Comparison of ENCODE assay signal across 8 cellular contexts in the genomic region with DNA sequence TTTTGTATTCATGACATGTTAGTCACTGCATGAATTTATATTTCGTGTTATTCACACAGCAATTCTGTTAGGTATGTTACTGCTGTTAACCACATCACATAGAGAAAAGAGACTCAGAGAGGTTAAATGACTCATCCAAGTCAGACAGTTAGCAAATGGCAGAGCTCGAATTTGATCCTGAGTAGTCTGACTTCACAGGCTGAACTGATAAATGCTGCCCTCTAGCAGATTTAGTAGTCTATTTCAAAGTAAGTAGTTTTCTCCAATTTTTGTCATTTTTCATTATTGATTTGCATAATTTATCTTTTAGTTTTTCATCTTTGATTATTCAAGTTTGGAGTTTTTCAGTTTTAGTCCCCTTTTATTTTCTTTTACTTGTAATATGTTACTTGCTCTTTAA. TPM values are rescaled to one million over a fixed set of nuclear protein-coding genes. Genes with fewer than 3 reads are reported as not detected.
A peak's percentile ranks its signal among the peaks of the same experiment; 100 is the strongest.
DNase-seq lines count a peak whose midpoint lies in the region; ATAC-seq, FAIRE-seq and TF ChIP-seq lines count a peak whose summit lies in the region.

No MANE protein-coding gene starts in this region.

- H3K27me3 Mint-ChIP-seq in activated naive CD8-positive, alpha-beta T cell treated with anti-CD3 and anti-CD28 coated beads for 36 hours: no peaks in the 10 kb centered on the region

- TF ChIP-seq CTCF in HepG2 (CRISPR knock-in tag; IDR thresholded peaks at IDR 0.05) (peak; percentile 25; the same call in 1 of the 2 replicates), colonic mucosa (IDR thresholded peaks at IDR 0.05) (no peak), WERI-Rb-1 (IDR thresholded peaks at IDR 0.05; ENCODE audit: low read depth, low read length) (no peak)

- H3K9ac ChIP-seq in HepG2 (ENCODE audit: insufficient read depth, low read depth, low read length) (no peak overlapping the region), colonic mucosa (ENCODE audit: low read depth in 2 of 2, low read length in 2 of 2) (no peak overlapping the region)

- peak; percentile 97 for ATAC-seq in GM18873 (IDR thresholded peaks at IDR 0.05; ENCODE audit: low FRiP score, unreplicated experiment)
- ATAC-seq in HG03025 (IDR thresholded peaks at IDR 0.05; ENCODE audit: low FRiP score, unreplicated experiment): peak; percentile 79
- ATAC-seq in HepG2: peak; percentile 74

- no peak overlapping the region for H3K27ac Mint-ChIP-seq in activated naive CD8-positive, alpha-beta T cell treated with anti-CD3 and anti-CD28 coated beads for 36 hours

- H4K20me1 ChIP-seq in HepG2 (ENCODE audit: insufficient read depth, low read length): no peaks in the 10 kb centered on the region

- peak; percentile 23 for FAIRE-seq in HepG2 (lab: Jason Lieb, UNC)

- 20% methylated on average over 2 of the region's 2 CpGs for WGBS in HepG2 (ENCODE audit: low lambda C conversion rate)

- TF ChIP-seq EP300 in HepG2 (IDR thresholded peaks at IDR 0.05; ENCODE audit: low read depth in 2 of 2, low read length in 2 of 2) (no peak), HepG2 (CRISPR knock-in tag; IDR thresholded peaks at IDR 0.05; ENCODE audit: borderline replicate concordance) (no peak)

- no peak overlapping the region for H3K4me2 ChIP-seq in HepG2 (ENCODE audit: low read depth, low read length)

- DNase-seq in DMS 273 (lab: John Stamatoyannopoulos, UW; ENCODE audit: unreplicated experiment): peak; percentile 63
- DNase-seq in NCI-H226: peak; percentile 77
- peak; percentile 16 for DNase-seq in activated naive CD8-positive, alpha-beta T cell treated with anti-CD3 and anti-CD28 coated beads for 36 hours
- peak; percentile 54 for DNase-seq in HepG2 (ENCODE audit: low spot score)
- no peak for DNase-seq in colonic mucosa
- DNase-seq in WERI-Rb-1: no peak

- H3K4me3 ChIP-seq in HepG2 (replicated peaks in 1 of 3; ENCODE audit: insufficient read depth in 1 of 3, low read depth in 2 of 3, low read length in 3 of 3) (no peak overlapping the region), colonic mucosa (no peak overlapping the region), WERI-Rb-1 (ENCODE audit: low read depth, low read length) (no peak overlapping the region)

- H3K36me3 Mint-ChIP-seq in activated naive CD8-positive, alpha-beta T cell treated with anti-CD3 and anti-CD28 coated beads for 36 hours: peaks cover 2% of the 10 kb centered on the region

- H3K27ac ChIP-seq in HepG2 (ENCODE audit: extremely low read length, insufficient read depth, low read length): no peak overlapping the region
- H3K27ac ChIP-seq in colonic mucosa: no peak overlapping the region
- H3K27ac ChIP-seq in WERI-Rb-1: no peak overlapping the region

- BruUV-seq in HepG2 (replicated peaks; lab: Mats Ljungman, UMichigan): no TSS peak

- H3K9me3 ChIP-seq in HepG2 (ENCODE audit: low read length) (no peaks in the 10 kb centered on the region), colonic mucosa (no peaks in the 10 kb centered on the region), WERI-Rb-1 (ENCODE audit: severe bottlenecking) (no peaks in the 10 kb centered on the region)

- intact Hi-C loops in HepG2 (cut with micrococcal nuclease; ENCODE audit: unreplicated experiment) (no loop called here), colonic mucosa (cut with DNase I) (no loop called here)

- no peaks in the 10 kb centered on the region for H3K79me2 ChIP-seq in HepG2 (ENCODE audit: insufficient read depth, low read length)

- no peaks in the 10 kb centered on the region for H3K36me3 ChIP-seq in HepG2 (replicated peaks in 1 of 2; ENCODE audit: control insufficient read depth in 1 of 2, insufficient read depth in 2 of 2, low read length in 2 of 2)
- no peaks in the 10 kb centered on the region for H3K36me3 ChIP-seq in colonic mucosa
- H3K36me3 ChIP-seq in WERI-Rb-1: no peaks in the 10 kb centered on the region

- H3K9me3 Mint-ChIP-seq in activated naive CD8-positive, alpha-beta T cell treated with anti-CD3 and anti-CD28 coated beads for 36 hours: no peaks in the 10 kb centered on the region

- no peak overlapping the region for H3K4me3 Mint-ChIP-seq in activated naive CD8-positive, alpha-beta T cell treated with anti-CD3 and anti-CD28 coated beads for 36 hours

- H3K4me1 Mint-ChIP-seq in activated naive CD8-positive, alpha-beta T cell treated with anti-CD3 and anti-CD28 coated beads for 36 hours: peaks cover 14% of the 10 kb centered on the region

- no peak for TF ChIP-seq RAD21 in HepG2 (CRISPR knock-in tag; IDR thresholded peaks at IDR 0.05)

- CTCF ChIA-PET in HepG2 (lab: Yijun Ruan, JAX; ENCODE audit: low intra/inter-chr PET ratio, low total read pairs): no interaction called here

- TF ChIP-seq POLR2A in HepG2 (IDR thresholded peaks at IDR 0.05; ENCODE audit: insufficient read depth in 1 of 2, low read depth in 2 of 2, low read length in 2 of 2): no peak

- H3K27me3 ChIP-seq in HepG2 (ENCODE audit: control insufficient read depth in 1 of 2, insufficient read depth in 2 of 2, low read length in 2 of 2) (no peaks in the 10 kb centered on the region), colonic mucosa (no peaks in the 10 kb centered on the region), WERI-Rb-1 (ENCODE audit: insufficient read depth, low read depth, severe bottlenecking) (no peaks in the 10 kb centered on the region)

- H2AFZ ChIP-seq in HepG2 (ENCODE audit: low read length): no peak overlapping the region

- in situ Hi-C loops in HepG2 (cut with HindIII; ENCODE audit: extremely low pct_ligation_motif_present, low pct_unique_long_range_greater_than_20kb): no loop called here

- H3K4me1 ChIP-seq in HepG2 (ENCODE audit: insufficient read depth, low read length) (no peaks in the 10 kb centered on the region), colonic mucosa (no peaks in the 10 kb centered on the region)

- POLR2A ChIA-PET in HepG2 (lab: Yijun Ruan, JAX): no interaction called here

TF ChIP-seq in HepG2, 621 proteins besides CTCF, POLR2A, EP300 and RAD21 (continues in another document):
- TF ChIP-seq MTF2 (CRISPR knock-in tag; IDR thresholded peaks at IDR 0.05; ENCODE audit: borderline replicate concordance) (no peak), RNF2 (conservative IDR thresholded peaks at IDR 0.05; ENCODE audit: low read depth) (no peak), ZNF773 (CRISPR knock-in tag; IDR thresholded peaks at IDR 0.05; ENCODE audit: borderline replicate concordance) (no peak), AGO2 (optimal IDR thresholded peaks at IDR 0.05; ENCODE audit: low read depth, low read length) (no peak), ELF3 (CRISPR knock-in tag; IDR thresholded peaks at IDR 0.05) (no peak), STAG1 (CRISPR knock-in tag; IDR thresholded peaks at IDR 0.05) (peak; percentile 18; the same call in 1 of the 2 replicates), TRIM24 (CRISPR knock-in tag; IDR thresholded peaks at IDR 0.05) (no peak)

RNA-seq across cellular contexts. Expression of a gene that starts 58.3 kb away (rescaled TPM):
- 10 to 100 TPM; 16.8 to 22.6 TPM for total RNA-seq in activated naive CD8-positive, alpha-beta T cell treated with anti-CD3 and anti-CD28 coated beads for 36 hours
- 7.8 and 11.1 TPM in 2 replicates for total RNA-seq in HepG2 (2016; rRNA removed; fragmentation: Illumina TruSeq; extraction: Trizol)
- 15.8 and 20.0 TPM in 2 replicates for total RNA-seq in HepG2 (2016; cell fraction: cytosol; rRNA removed; fragmentation: Illumina TruSeq; extraction: Trizol; ENCODE audit: low read depth)
- 6.7 and 10.9 TPM in 2 replicates for total RNA-seq in HepG2 (2016; cell fraction: insoluble cytoplasmic fraction; rRNA removed; fragmentation: Illumina TruSeq; extraction: Trizol)
- total RNA-seq in HepG2 (2016; cell fraction: membrane; rRNA removed; fragmentation: Illumina TruSeq; extraction: Trizol): 9.2 and 9.6 TPM in 2 replicates
- total RNA-seq in HepG2 (2016; cell fraction: nucleus; rRNA removed; fragmentation: Illumina TruSeq; extraction: Trizol): 20.3 and 27.1 TPM in 2 replicates
- polyA plus RNA-seq in HepG2 (2011; rRNA removed): 2.0 and 2.2 TPM in 2 replicates
- 1.4 and 1.6 TPM in 2 replicates for polyA plus RNA-seq in HepG2 (2011; cell fraction: cytosol; rRNA removed)
- polyA plus RNA-seq in HepG2 (2011; cell fraction: nucleus; rRNA removed): 3.5 and 4.8 TPM in 2 replicates
- polyA plus RNA-seq in HepG2 (2012): 2.1 and 2.2 TPM in 2 replicates
- 0.10 and 0.37 TPM in 2 replicates for polyA plus RNA-seq in HepG2 (2016; cell fraction: cytosol; fragmentation: Illumina TruSeq; extraction: Trizol; ENCODE audit: low read depth)
- 4.1 and 5.9 TPM in 2 replicates for polyA plus RNA-seq in HepG2 (2016; cell fraction: insoluble cytoplasmic fraction; fragmentation: Illumina TruSeq; extraction: Trizol; ENCODE audit: low read depth)
- polyA plus RNA-seq in HepG2 (2016; cell fraction: membrane; fragmentation: Illumina TruSeq; extraction: Trizol; ENCODE audit: low read depth): 0.71 and 1.1 TPM in 2 replicates
- 3.4 and 3.5 TPM in 2 replicates for polyA plus RNA-seq in HepG2 (2016; cell fraction: nucleus; fragmentation: Illumina TruSeq; extraction: Trizol; ENCODE audit: insufficient read depth, low read depth)
- 15.1 and 47.2 TPM in 2 replicates for polyA minus RNA-seq in HepG2 (2011; rRNA and poly(A)+ RNA removed; ENCODE audit: low replicate concordance)
- polyA minus RNA-seq in HepG2 (2011; cell fraction: cytosol; rRNA and poly(A)+ RNA removed): 4.1 and 6.5 TPM in 2 replicates
- polyA minus RNA-seq in HepG2 (2011; cell fraction: nucleus; rRNA and poly(A)+ RNA removed): 33.5 and 48.4 TPM in 2 replicates
- 10 to 100 TPM; 16.8 to 21.2 TPM for total RNA-seq in colonic mucosa

Comparison
In these comparisons a context has a peak if more than half of its experiments do, and no peak if none do; other contexts are left out.
1. DNase-seq: peak in DMS 273 (single experiment), NCI-H226 (single experiment), activated naive CD8-positive, alpha-beta T cell treated with anti-CD3 and anti-CD28 coated beads for 36 hours (single experiment) and HepG2 (single experiment); none in colonic mucosa (single experiment) and WERI-Rb-1 (single experiment).
2. Peak in every context shown above with its lines, with median percentiles within 50 percentile points of each other: ATAC-seq.